16 cellular contexts compared by ENCODE assay signal in the genomic region with DNA sequence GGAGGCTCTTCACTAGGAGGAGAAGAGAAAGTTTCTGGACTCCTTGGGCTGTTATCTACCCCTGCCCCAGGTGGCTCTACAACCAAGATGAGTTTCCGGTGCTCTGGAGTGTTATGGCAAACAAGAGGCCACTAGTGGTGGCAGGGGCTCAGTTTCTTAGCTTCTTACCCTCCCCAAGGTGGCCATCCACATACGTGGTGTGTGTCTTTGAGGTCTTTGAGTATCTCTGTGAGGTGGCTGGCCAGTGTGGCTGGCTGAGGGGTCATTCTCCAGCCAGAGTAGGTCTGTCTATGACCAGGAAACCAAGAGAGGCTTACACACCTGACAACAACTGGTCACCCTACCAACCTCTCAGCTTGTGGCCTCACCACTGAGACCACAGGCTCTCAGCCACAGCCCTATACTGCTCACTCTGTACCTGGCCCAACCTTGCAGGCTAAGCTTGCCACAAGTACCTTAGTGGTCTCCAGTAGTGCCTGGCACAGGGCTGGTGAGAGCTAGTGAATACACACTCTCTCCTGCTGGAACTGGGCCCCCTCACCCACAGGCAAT. TPM values are rescaled to one million over a fixed set of nuclear protein-coding genes. Genes with fewer than 3 reads are reported as not detected.
DNase-seq lines count a peak whose midpoint lies in the region; ATAC-seq and TF ChIP-seq lines count a peak whose summit lies in the region.
"Had no signal": no experiment of that assay in that cellular context is flagged by ENCODE, and none has a peak within 500 bp of the region (broad histone marks: within the 10 kb centered on the region; RNA-seq: fewer than 3 reads in every experiment).

No MANE protein-coding gene starts in this region.

- TF ChIP-seq POLR2A in upper lobe of left lung (IDR thresholded peaks at IDR 0.05) = no peak

- H3K4me1 ChIP-seq in lower lobe of right lung (peaks cover 33% of the 10 kb centered on the region), upper lobe of left lung (peaks cover 23 to 47% (median 45%) of the 10 kb centered on the region in 4 donors)
- H3K4me1 ChIP-seq: prostate gland had no signal

- no peak overlapping the region for H3K4me3 Mint-ChIP-seq in activated naive CD4-positive, alpha-beta T cell treated with anti-CD3 and anti-CD28 coated beads for 36 hours
- H3K4me3 Mint-ChIP-seq in activated T-cell treated with anti-CD3 and anti-CD28 coated beads, Interleukin-2, amount 50 U/mL, for 4 hours = peak overlapping the region; percentile 57

- ATAC-seq in activated T-cell treated with anti-CD3 and anti-CD28 coated beads, Interleukin-2, amount 50 U/mL, for 4 hours = no peak
- ATAC-seq in lower lobe of right lung = no peak
- no peak for ATAC-seq in upper lobe of left lung (ENCODE audit: low FRiP score in 2 of 2)
- ATAC-seq: left cardiac atrium, PC-3 had no signal

- peak overlapping the region; percentile 95 for H3K27ac Mint-ChIP-seq in activated naive CD4-positive, alpha-beta T cell treated with anti-CD3 and anti-CD28 coated beads for 36 hours

- TF ChIP-seq CTCF in lower lobe of right lung (IDR thresholded peaks at IDR 0.05) (no peak), upper lobe of left lung (IDR thresholded peaks at IDR 0.05) (no peak)

- H3K27me3 Mint-ChIP-seq in activated naive CD4-positive, alpha-beta T cell treated with anti-CD3 and anti-CD28 coated beads for 36 hours (ENCODE audit: low read depth) = no peaks in the 10 kb centered on the region
- H3K27me3 Mint-ChIP-seq in activated T-cell treated with anti-CD3 and anti-CD28 coated beads, Interleukin-2, amount 50 U/mL, for 4 hours (ENCODE audit: low read depth) = no peaks in the 10 kb centered on the region

- H3K4me1 Mint-ChIP-seq in activated naive CD4-positive, alpha-beta T cell treated with anti-CD3 and anti-CD28 coated beads for 36 hours (ENCODE audit: low read depth) = peaks cover 63% of the 10 kb centered on the region
- H3K4me1 Mint-ChIP-seq in activated T-cell treated with anti-CD3 and anti-CD28 coated beads, Interleukin-2, amount 50 U/mL, for 4 hours (ENCODE audit: low read depth) = peaks cover 71% of the 10 kb centered on the region

- H3K27me3 ChIP-seq in lower lobe of right lung (ENCODE audit: low read depth) (no peaks in the 10 kb centered on the region), upper lobe of left lung (no peaks in the 10 kb centered on the region)

- in situ Hi-C loops in KBM-7 (cut with MboI; ENCODE audit: low pct_unique_long_range_greater_than_20kb, low sequenced_read_pairs) = no loop called here

- no peaks in the 10 kb centered on the region for H3K9me3 ChIP-seq in lower lobe of right lung
- no peaks in the 10 kb centered on the region for H3K9me3 ChIP-seq in upper lobe of left lung
- H3K9me3 ChIP-seq: prostate gland had no signal

- intact Hi-C loops in activated naive CD4-positive, alpha-beta T cell treated with anti-CD3 and anti-CD28 coated beads for 36 hours (cut with micrococcal nuclease) = loop anchor here (5.0 kb wide), 2 partner anchors 398 to 928 kb away; partner anchors contain the start of gene DCAF1
- intact Hi-C loops in lower lobe of right lung (cut with DNase I) = loop anchor here (5.0 kb wide), 1 partner anchor 38 kb away; the partner anchor contains the start of gene CISH

- no peak for DNase-seq in activated naive CD4-positive, alpha-beta T cell treated with anti-CD3 and anti-CD28 coated beads for 36 hours
- no peak for DNase-seq in activated naive CD4-positive, alpha-beta T cell treated with anti-CD3 and anti-CD28 coated beads, Interleukin-2, amount 50 U/mL, for 16 hours
- no peak for DNase-seq in activated T-cell treated with anti-CD3 and anti-CD28 coated beads, Interleukin-2, amount 50 U/mL, for 4 hours
- DNase-seq in lower lobe of right lung = no peak
- DNase-seq in upper lobe of left lung = no peak
- DNase-seq in DMS53 treated with DMSO at 0.1 percent for 48 hours (lab: John Stamatoyannopoulos, UW; ENCODE audit: unreplicated experiment) = no peak
- no peak for DNase-seq in DMS79 treated with DMSO at 0.1 percent for 48 hours (lab: John Stamatoyannopoulos, UW)
- DNase-seq in KBM-7 = no peak
- DNase-seq: effector CD4-positive, alpha-beta T cell; hippocampal formation; left cardiac atrium; NCI-H1694 treated with DMSO at 0.1 percent for 48 hours; NCI-H524; PC-3 had no signal

- 50 to 88% methylated on average over 2 of the region's 2 CpGs for WGBS in upper lobe of left lung, 2 donors

- H3K27ac ChIP-seq in lower lobe of right lung = peak overlapping the region; percentile 60
- peak overlapping the region; percentile 17 to 79 (median 67) for H3K27ac ChIP-seq in upper lobe of left lung
- H3K27ac ChIP-seq: prostate gland, SK-N-MC had no signal

- no peak for TF ChIP-seq EP300 in upper lobe of left lung (IDR thresholded peaks at IDR 0.05)

- CTCF ChIA-PET in activated naive CD4-positive, alpha-beta T cell treated with anti-CD3 and anti-CD28 coated beads for 36 hours (lab: Charles Lee) = interaction anchor here (0.8 to 13.0 kb wide), 5 partner anchors 15 to 41 kb away, joined by 3 to 274 read pairs (median 20); no protein-coding TSS in a partner anchor

- H3K36me3 Mint-ChIP-seq in activated naive CD4-positive, alpha-beta T cell treated with anti-CD3 and anti-CD28 coated beads for 36 hours (ENCODE audit: low read depth) = peaks cover 39% of the 10 kb centered on the region
- peaks cover 10% of the 10 kb centered on the region for H3K36me3 Mint-ChIP-seq in activated T-cell treated with anti-CD3 and anti-CD28 coated beads, Interleukin-2, amount 50 U/mL, for 4 hours (ENCODE audit: insufficient read depth)

- H3K4me3 ChIP-seq in lower lobe of right lung (no peak overlapping the region), upper lobe of left lung (no peak overlapping the region)
- H3K4me3 ChIP-seq: prostate gland, SK-N-MC had no signal

- H3K36me3 ChIP-seq in lower lobe of right lung (peaks cover 45% of the 10 kb centered on the region), upper lobe of left lung (peaks cover 0 to 36% (median 17%) of the 10 kb centered on the region in 4 donors)
- H3K36me3 ChIP-seq: prostate gland had no signal

- no peaks in the 10 kb centered on the region for H3K9me3 Mint-ChIP-seq in activated naive CD4-positive, alpha-beta T cell treated with anti-CD3 and anti-CD28 coated beads for 36 hours
- H3K9me3 Mint-ChIP-seq in activated T-cell treated with anti-CD3 and anti-CD28 coated beads, Interleukin-2, amount 50 U/mL, for 4 hours = no peaks in the 10 kb centered on the region

RNA-seq across cellular contexts. Expression of gene HEMK1, which starts 5.0 kb away (rescaled TPM):
- total RNA-seq in activated naive CD4-positive, alpha-beta T cell treated with anti-CD3 and anti-CD28 coated beads for 36 hours = 10 to 100 TPM; 27.0 to 30.4 TPM
- total RNA-seq in activated T-cell treated with anti-CD3 and anti-CD28 coated beads, Interleukin-2, amount 50 U/mL, for 4 hours = 10 to 100 TPM; 26.8 to 31.1 (median 27.4) TPM
- 28.4 TPM for total RNA-seq in lower lobe of right lung
- total RNA-seq in upper lobe of left lung = 10 to 100 TPM in 3 of 6 donors, 1 to 10 TPM in 3; 5.0 to 25.3 (median 9.6) TPM

RNA-seq across cellular contexts. Expression of gene C3orf18, which starts 6.8 kb away (rescaled TPM):
- 1 to 10 TPM; 3.1 to 3.8 TPM for total RNA-seq in activated naive CD4-positive, alpha-beta T cell treated with anti-CD3 and anti-CD28 coated beads for 36 hours
- total RNA-seq in activated T-cell treated with anti-CD3 and anti-CD28 coated beads, Interleukin-2, amount 50 U/mL, for 4 hours = 10 to 100 TPM in 1 of 3 donors, 1 to 10 TPM in 2; 6.7 to 11.2 (median 9.0) TPM
- total RNA-seq in lower lobe of right lung = 6.7 TPM
- 1 to 10 TPM; 4.7 to 7.5 (median 5.7) TPM for total RNA-seq in upper lobe of left lung

RNA-seq across cellular contexts. Expression of gene CISH, which starts 37.2 kb away (rescaled TPM):
- 100 to 1,000 TPM; 136 to 138 TPM for total RNA-seq in activated naive CD4-positive, alpha-beta T cell treated with anti-CD3 and anti-CD28 coated beads for 36 hours
- 100 to 1,000 TPM; 223 to 268 (median 229) TPM for total RNA-seq in activated T-cell treated with anti-CD3 and anti-CD28 coated beads, Interleukin-2, amount 50 U/mL, for 4 hours
- total RNA-seq in lower lobe of right lung (48.8 TPM), upper lobe of left lung (10 to 100 TPM; 35.8 to 66.9 (median 43.1) TPM)

RNA-seq across cellular contexts. Expression of gene MAPKAPK3, which starts 42.6 kb away (rescaled TPM):
- 100 to 1,000 TPM; 105 to 106 TPM for total RNA-seq in activated naive CD4-positive, alpha-beta T cell treated with anti-CD3 and anti-CD28 coated beads for 36 hours
- total RNA-seq in activated T-cell treated with anti-CD3 and anti-CD28 coated beads, Interleukin-2, amount 50 U/mL, for 4 hours = 100 to 1,000 TPM; 174 to 225 (median 210) TPM
- total RNA-seq in lower lobe of right lung (68.6 TPM), upper lobe of left lung (100 to 1,000 TPM in 1 of 6 donors, 10 to 100 TPM in 5; 30.2 to 102 (median 70.1) TPM)
